1 cellular context compared by ENCODE assay signal in the genomic region with DNA sequence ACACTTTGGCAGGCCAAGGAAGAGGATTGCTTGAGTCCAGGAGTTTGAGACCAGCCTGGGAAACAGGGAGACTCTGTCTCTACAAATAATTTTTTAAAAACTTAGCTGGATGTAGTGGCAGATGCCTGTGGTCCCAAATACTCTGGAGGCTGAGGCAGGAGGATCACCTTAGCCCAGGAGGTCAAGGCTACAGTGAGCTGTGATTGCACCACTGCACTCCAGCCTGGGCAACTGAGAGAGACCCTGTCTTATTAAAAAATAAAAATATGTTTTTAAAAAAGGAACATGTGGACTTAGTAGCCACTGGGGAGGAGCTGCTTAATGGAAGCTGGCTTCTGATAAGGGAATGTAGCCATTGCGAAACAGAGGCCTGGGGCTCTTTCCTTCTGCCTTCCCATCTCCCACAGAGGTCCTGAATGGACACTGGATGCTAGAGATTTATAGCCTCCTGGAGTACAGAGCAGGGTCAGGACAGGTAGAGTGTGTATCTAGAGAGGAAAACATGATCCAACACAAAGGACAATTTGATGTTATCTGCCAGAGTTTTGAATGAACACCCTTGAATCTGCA.
TF ChIP-seq lines count a peak whose summit lies in the region.

No MANE protein-coding gene starts in this region.

TF ChIP-seq in H1, 55 proteins besides CTCF, POLR2A, EP300 and RAD21:
- TF ChIP-seq CEBPB (IDR thresholded peaks at IDR 0.05; ENCODE audit: low read depth, low read length), result peak; percentile 14; the same call in 1 of the 2 replicates
- no peak for TF ChIP-seq ASH2L (IDR thresholded peaks at IDR 0.05; ENCODE audit: low read length)
